9 cellular contexts compared by ENCODE assay signal in genomic region chrX:9873952-9874351, GRCh38.
DNase-seq lines count a peak whose midpoint lies in the region; ATAC-seq lines count a peak whose summit lies in the region.
"Had no signal": no experiment of that assay in that cellular context is flagged by ENCODE, and none has a peak within 500 bp of the region (broad histone marks: within the 10 kb centered on the region; RNA-seq: fewer than 3 reads in every experiment).

No MANE protein-coding gene starts in this region.

- POLR2A ChIA-PET in activated CD4-positive, alpha-beta T cell treated with anti-CD3 and anti-CD28 coated beads, Interleukin-2, amount 10 ng/mL, durations not matched to agents 7 days and 5 days (lab: Charles Lee): no interaction called here

- no peak overlapping the region for H2AK5ac ChIP-seq in trophoblast cell (ENCODE audit: low read length)

- no peaks in the 10 kb centered on the region for H3K79me2 ChIP-seq in trophoblast cell (ENCODE audit: control insufficient read depth, insufficient read depth, low read length, poor library complexity)

- no peaks in the 10 kb centered on the region for H3K36me3 ChIP-seq in trophoblast cell (ENCODE audit: control insufficient read depth in 1 of 2, insufficient read depth in 2 of 2, low read length in 2 of 2)

- H3K79me1 ChIP-seq in trophoblast cell (ENCODE audit: low read length): peaks cover 8% of the 10 kb centered on the region

- peak; percentile 54 to 63 for DNase-seq in NCI-H2081 (lab: John Stamatoyannopoulos, UW)
- DNase-seq in NCI-H2081 treated with DMSO at 0.1 percent for 48 hours (lab: John Stamatoyannopoulos, UW): no peak
- DNase-seq in NCI-H1048 (lab: John Stamatoyannopoulos, UW): peak; percentile 6
- DNase-seq in activated CD4-positive, alpha-beta T cell treated with anti-CD3 and anti-CD28 coated beads, Interleukin-2, amount 10 ng/mL, durations not matched to agents 7 days and 5 days: peak; percentile 46
- DNase-seq in trophoblast cell: peak in 1 of 2 donors; percentile 65
- no peak for DNase-seq in OCI-M2 (lab: John Stamatoyannopoulos, UW; ENCODE audit: unreplicated experiment)

- H3K18ac ChIP-seq in trophoblast cell (ENCODE audit: low read length): no peak overlapping the region

- H3K27ac Mint-ChIP-seq in activated CD4-positive, alpha-beta T cell treated with anti-CD3 and anti-CD28 coated beads, Interleukin-2, amount 10 ng/mL, durations not matched to agents 7 days and 5 days: no peak overlapping the region
- H3K27ac Mint-ChIP-seq: dendritic cell treated with granulocyte-macrophage colony-stimulating factor and Interleukin-4, amounts not matched to agents 40 ng/mL and 50 ng/mL, for 4 days had no signal

- H3K9ac ChIP-seq in trophoblast cell (ENCODE audit: low read length): no peak overlapping the region

- H3K36me3 Mint-ChIP-seq in activated CD4-positive, alpha-beta T cell treated with anti-CD3 and anti-CD28 coated beads, Interleukin-2, amount 10 ng/mL, durations not matched to agents 7 days and 5 days (ENCODE audit: low read depth): no peaks in the 10 kb centered on the region

- ATAC-seq in GM21825 (IDR thresholded peaks at IDR 0.05; ENCODE audit: unreplicated experiment) (peak; percentile 83), esophagus mucosa (peak; percentile 66)

- peak overlapping the region; percentile 47 for H3K27ac ChIP-seq in trophoblast cell (ENCODE audit: low read depth, low read length)

- H4K91ac ChIP-seq in trophoblast cell (ENCODE audit: low read depth, low read length): peak overlapping the region; percentile 70

- peaks cover 10% of the 10 kb centered on the region for H3K4me1 Mint-ChIP-seq in activated CD4-positive, alpha-beta T cell treated with anti-CD3 and anti-CD28 coated beads, Interleukin-2, amount 10 ng/mL, durations not matched to agents 7 days and 5 days

- H3K4me1 ChIP-seq in trophoblast cell (ENCODE audit: control insufficient read depth in 1 of 2, insufficient read depth in 2 of 2, low read length in 2 of 2): peaks cover 5 to 31% of the 10 kb centered on the region in 2 experiments

- H3K9me3 ChIP-seq in trophoblast cell (ENCODE audit: insufficient read depth, low read depth, low read length): no peaks in the 10 kb centered on the region

- no peaks in the 10 kb centered on the region for H3K9me3 Mint-ChIP-seq in activated CD4-positive, alpha-beta T cell treated with anti-CD3 and anti-CD28 coated beads, Interleukin-2, amount 10 ng/mL, durations not matched to agents 7 days and 5 days
- H3K9me3 Mint-ChIP-seq: dendritic cell treated with granulocyte-macrophage colony-stimulating factor and Interleukin-4, amounts not matched to agents 40 ng/mL and 50 ng/mL, for 4 days had no signal

- no peak overlapping the region for H3K23ac ChIP-seq in trophoblast cell (ENCODE audit: low read length)

- H3K27me3 Mint-ChIP-seq in activated CD4-positive, alpha-beta T cell treated with anti-CD3 and anti-CD28 coated beads, Interleukin-2, amount 10 ng/mL, durations not matched to agents 7 days and 5 days: peaks cover 17% of the 10 kb centered on the region

- H4K12ac ChIP-seq in trophoblast cell (ENCODE audit: low read depth, low read length): no peak overlapping the region

- no peak overlapping the region for H3K4me3 ChIP-seq in trophoblast cell (ENCODE audit: low read depth, low read length)

- H2BK120ac ChIP-seq in trophoblast cell (ENCODE audit: insufficient read depth, low read length, poor library complexity): no peak overlapping the region

- no peak overlapping the region for H3K14ac ChIP-seq in trophoblast cell (ENCODE audit: low read length)

- H3K4me2 ChIP-seq in trophoblast cell (ENCODE audit: low read length): no peak overlapping the region

- H2AFZ ChIP-seq in trophoblast cell (ENCODE audit: insufficient read depth, low read length, poor library complexity): no peak overlapping the region

- H3K27me3 ChIP-seq in trophoblast cell (ENCODE audit: insufficient read depth, low read length): no peaks in the 10 kb centered on the region

- H2BK5ac ChIP-seq in trophoblast cell (ENCODE audit: low read depth, low read length, poor library complexity): peak overlapping the region; percentile 56

- whole genome bisulfite sequencing in trophoblast cell (ENCODE audit: extremely low coverage, insufficient coverage, insufficient read length): no CpG with 5 or more reads among the region's 9 CpGs

- peak overlapping the region; percentile 47 for H4K8ac ChIP-seq in trophoblast cell (ENCODE audit: low read depth, low read length)

- CTCF ChIA-PET in activated CD4-positive, alpha-beta T cell treated with anti-CD3 and anti-CD28 coated beads, Interleukin-2, amount 10 ng/mL, durations not matched to agents 7 days and 5 days (lab: Charles Lee): interaction anchor here (1.1 to 1.8 kb wide), 2 partner anchors 36 to 245 kb away, joined by 3 to 6 read pairs; no protein-coding TSS in a partner anchor

- peak overlapping the region; percentile 36 for H3K4ac ChIP-seq in trophoblast cell (ENCODE audit: low read depth, low read length)

- H3K4me3 Mint-ChIP-seq in activated CD4-positive, alpha-beta T cell treated with anti-CD3 and anti-CD28 coated beads, Interleukin-2, amount 10 ng/mL, durations not matched to agents 7 days and 5 days: no peak overlapping the region
- H3K4me3 Mint-ChIP-seq: dendritic cell treated with granulocyte-macrophage colony-stimulating factor and Interleukin-4, amounts not matched to agents 40 ng/mL and 50 ng/mL, for 4 days had no signal

- H2BK12ac ChIP-seq in trophoblast cell (ENCODE audit: low read length): no peak overlapping the region

Comparison
In these comparisons a context has a peak if more than half of its experiments do, and no peak if none do; other contexts are left out.
1. DNase-seq: peak in NCI-H2081 (2 of 2), NCI-H1048 (single experiment) and activated CD4-positive, alpha-beta T cell treated with anti-CD3 and anti-CD28 coated beads, Interleukin-2, amount 10 ng/mL, durations not matched to agents 7 days and 5 days (single experiment); none in NCI-H2081 treated with DMSO at 0.1 percent for 48 hours (single experiment) and OCI-M2 (single experiment).